ENCODE assay signal across 1 cellular context in the genomic region with DNA sequence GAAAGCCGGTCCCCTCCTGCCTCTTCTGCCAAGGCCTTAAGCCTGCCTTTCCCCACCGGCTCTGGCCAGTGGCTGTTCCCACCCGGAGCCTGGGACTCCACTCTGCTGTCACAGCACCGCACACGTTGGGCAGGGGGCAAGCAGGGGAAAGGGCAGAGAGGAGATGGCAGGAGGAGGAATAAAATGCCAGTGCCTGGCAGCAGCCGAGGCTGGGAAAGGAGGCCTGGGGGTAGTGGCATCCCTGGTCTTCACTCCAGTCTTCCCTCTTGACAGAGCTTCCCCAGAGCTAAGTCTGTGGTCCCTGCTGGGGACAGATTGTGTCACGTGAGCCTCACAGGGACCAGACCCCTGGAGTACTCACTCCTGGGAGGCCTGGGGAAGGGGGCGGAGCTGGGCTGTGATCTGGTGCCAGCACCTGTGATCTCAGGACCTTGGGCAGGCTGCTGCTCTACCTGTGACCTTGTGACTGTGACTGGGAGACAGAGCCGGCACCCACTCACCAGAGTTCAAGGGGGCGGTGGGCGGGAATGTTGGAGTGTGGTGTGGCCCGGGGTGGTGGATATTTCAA.
A peak's percentile ranks its signal among the peaks of the same experiment; 100 is the strongest.
TF ChIP-seq lines count a peak whose summit lies in the region.

No MANE protein-coding gene starts in this region.

TF ChIP-seq in HepG2, 621 proteins besides CTCF, POLR2A, EP300 and RAD21 (continued from another document and continues in another):
- TF ChIP-seq RFXAP (CRISPR knock-in tag; IDR thresholded peaks at IDR 0.05; ENCODE audit: borderline replicate concordance) (peak; percentile 89), POLR2AphosphoS2 (IDR thresholded peaks at IDR 0.05; ENCODE audit: low read depth, low read length) (no peak), ARID5B (CRISPR knock-in tag; IDR thresholded peaks at IDR 0.05) (peak; percentile 91), ARNT2 (CRISPR knock-in tag; IDR thresholded peaks at IDR 0.05; ENCODE audit: low read depth) (no peak), ZNF329 (CRISPR knock-in tag; IDR thresholded peaks at IDR 0.05; ENCODE audit: low read depth) (peak; percentile 69), ZKSCAN5 (CRISPR knock-in tag; IDR thresholded peaks at IDR 0.05) (0 out of 2 replicates have a peak, but pooled peaks have one; percentile 12), TEAD3 (CRISPR knock-in tag; optimal IDR thresholded peaks at IDR 0.05; ENCODE audit: borderline replicate concordance) (peak; percentile 69), ZBTB46 (CRISPR knock-in tag; IDR thresholded peaks at IDR 0.05; ENCODE audit: borderline replicate concordance) (0 out of 2 replicates have a peak, but pooled peaks have one; percentile 44), ZBTB20 (CRISPR knock-in tag; IDR thresholded peaks at IDR 0.05; ENCODE audit: borderline replicate concordance, low read depth) (peak; percentile 44; the same call in 1 of the 2 replicates), ZNF432 (CRISPR knock-in tag; IDR thresholded peaks at IDR 0.05; ENCODE audit: borderline replicate concordance) (no peak), ZBTB7B (CRISPR knock-in tag; IDR thresholded peaks at IDR 0.05) (peak; percentile 94), ONECUT2 (CRISPR knock-in tag; IDR thresholded peaks at IDR 0.05) (no peak), MAFG (CRISPR knock-in tag; IDR thresholded peaks at IDR 0.05) (no peak), MTA3 (CRISPR knock-in tag; IDR thresholded peaks at IDR 0.05) (peak; percentile 61; the same call in 1 of the 2 replicates), ZNF484 (CRISPR knock-in tag; IDR thresholded peaks at IDR 0.05; ENCODE audit: borderline replicate concordance, low read depth) (no peak), GZF1 (CRISPR knock-in tag; IDR thresholded peaks at IDR 0.05) (0 out of 2 replicates have a peak, but pooled peaks have one; percentile 23), FOSL2 (CRISPR knock-in tag; IDR thresholded peaks at IDR 0.05) (peak; percentile 83), ZNF460 (CRISPR knock-in tag; IDR thresholded peaks at IDR 0.05; ENCODE audit: borderline replicate concordance) (no peak), KAT7 (CRISPR knock-in tag; IDR thresholded peaks at IDR 0.05; ENCODE audit: borderline replicate concordance) (peak; percentile 48; the same call in 1 of the 2 replicates), ZC3H4 (CRISPR knock-in tag; IDR thresholded peaks at IDR 0.05; ENCODE audit: borderline replicate concordance) (peak; percentile 85; the same call in 1 of the 2 replicates), RCOR2 (CRISPR knock-in tag; IDR thresholded peaks at IDR 0.05) (peak; percentile 39; the same call in 1 of the 2 replicates), CSRNP1 (CRISPR knock-in tag; IDR thresholded peaks at IDR 0.05) (no peak), ZFP36L2 (CRISPR knock-in tag; IDR thresholded peaks at IDR 0.05) (no peak), ZSCAN25 (CRISPR knock-in tag; IDR thresholded peaks at IDR 0.05) (peak; percentile 91), ZNF557 (CRISPR knock-in tag; IDR thresholded peaks at IDR 0.05) (peak; percentile 82), MBNL3 (CRISPR knock-in tag; conservative IDR thresholded peaks at IDR 0.05) (no peak), MEIS2 (CRISPR knock-in tag; IDR thresholded peaks at IDR 0.05) (peak; percentile 88), TAF1 (CRISPR knock-in tag; IDR thresholded peaks at IDR 0.05) (peak; percentile 60), NR2F6 (IDR thresholded peaks at IDR 0.05) (peak; percentile 89), NR2F6 (CRISPR knock-in tag; IDR thresholded peaks at IDR 0.05) (peak; percentile 95), ZNF891 (CRISPR knock-in tag; IDR thresholded peaks at IDR 0.05) (peak; percentile 91), ISL2 (CRISPR knock-in tag; IDR thresholded peaks at IDR 0.05) (peak; percentile 92), ZSCAN9 (CRISPR knock-in tag; IDR thresholded peaks at IDR 0.05; ENCODE audit: borderline replicate concordance) (no peak), ZNF75D (CRISPR knock-in tag; IDR thresholded peaks at IDR 0.05; ENCODE audit: borderline replicate concordance) (no peak), ZNF598 (CRISPR knock-in tag; IDR thresholded peaks at IDR 0.05; ENCODE audit: borderline replicate concordance) (0 out of 2 replicates have a peak, but pooled peaks have one; percentile 40), ZC3H13 (CRISPR knock-in tag; IDR thresholded peaks at IDR 0.05) (peak; percentile 56; the same call in 1 of the 2 replicates), ZNF816 (CRISPR knock-in tag; IDR thresholded peaks at IDR 0.05; ENCODE audit: borderline replicate concordance) (peak; percentile 71), ZNF367 (CRISPR knock-in tag; IDR thresholded peaks at IDR 0.05; ENCODE audit: borderline replicate concordance) (no peak), ARID2 (CRISPR knock-in tag; IDR thresholded peaks at IDR 0.05; ENCODE audit: borderline replicate concordance) (no peak), ZNF550 (CRISPR knock-in tag; IDR thresholded peaks at IDR 0.05; ENCODE audit: borderline replicate concordance) (peak; percentile 63; the same call in 1 of the 2 replicates), ZNF790 (CRISPR knock-in tag; IDR thresholded peaks at IDR 0.05; ENCODE audit: borderline replicate concordance) (no peak), ZNF142 (CRISPR knock-in tag; IDR thresholded peaks at IDR 0.05) (peak; percentile 44; the same call in 1 of the 2 replicates), ZNF430 (CRISPR knock-in tag; IDR thresholded peaks at IDR 0.05) (peak; percentile 87)
- TF ChIP-seq, protein P1, sequence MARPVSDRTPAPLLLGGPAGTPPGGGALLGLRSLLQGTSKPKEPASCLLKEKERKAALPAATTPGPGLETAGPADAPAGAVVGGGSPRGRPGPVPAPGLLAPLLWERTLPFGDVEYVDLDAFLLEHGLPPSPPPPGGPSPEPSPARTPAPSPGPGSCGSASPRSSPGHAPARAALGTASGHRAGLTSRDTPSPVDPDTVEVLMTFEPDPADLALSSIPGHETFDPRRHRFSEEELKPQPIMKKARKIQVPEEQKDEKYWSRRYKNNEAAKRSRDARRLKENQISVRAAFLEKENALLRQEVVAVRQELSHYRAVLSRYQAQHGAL (CRISPR knock-in tag; IDR thresholded peaks at IDR 0.05; ENCODE audit: not compliant biosample characterization), result peak; percentile 38
- TF ChIP-seq, protein P2, sequence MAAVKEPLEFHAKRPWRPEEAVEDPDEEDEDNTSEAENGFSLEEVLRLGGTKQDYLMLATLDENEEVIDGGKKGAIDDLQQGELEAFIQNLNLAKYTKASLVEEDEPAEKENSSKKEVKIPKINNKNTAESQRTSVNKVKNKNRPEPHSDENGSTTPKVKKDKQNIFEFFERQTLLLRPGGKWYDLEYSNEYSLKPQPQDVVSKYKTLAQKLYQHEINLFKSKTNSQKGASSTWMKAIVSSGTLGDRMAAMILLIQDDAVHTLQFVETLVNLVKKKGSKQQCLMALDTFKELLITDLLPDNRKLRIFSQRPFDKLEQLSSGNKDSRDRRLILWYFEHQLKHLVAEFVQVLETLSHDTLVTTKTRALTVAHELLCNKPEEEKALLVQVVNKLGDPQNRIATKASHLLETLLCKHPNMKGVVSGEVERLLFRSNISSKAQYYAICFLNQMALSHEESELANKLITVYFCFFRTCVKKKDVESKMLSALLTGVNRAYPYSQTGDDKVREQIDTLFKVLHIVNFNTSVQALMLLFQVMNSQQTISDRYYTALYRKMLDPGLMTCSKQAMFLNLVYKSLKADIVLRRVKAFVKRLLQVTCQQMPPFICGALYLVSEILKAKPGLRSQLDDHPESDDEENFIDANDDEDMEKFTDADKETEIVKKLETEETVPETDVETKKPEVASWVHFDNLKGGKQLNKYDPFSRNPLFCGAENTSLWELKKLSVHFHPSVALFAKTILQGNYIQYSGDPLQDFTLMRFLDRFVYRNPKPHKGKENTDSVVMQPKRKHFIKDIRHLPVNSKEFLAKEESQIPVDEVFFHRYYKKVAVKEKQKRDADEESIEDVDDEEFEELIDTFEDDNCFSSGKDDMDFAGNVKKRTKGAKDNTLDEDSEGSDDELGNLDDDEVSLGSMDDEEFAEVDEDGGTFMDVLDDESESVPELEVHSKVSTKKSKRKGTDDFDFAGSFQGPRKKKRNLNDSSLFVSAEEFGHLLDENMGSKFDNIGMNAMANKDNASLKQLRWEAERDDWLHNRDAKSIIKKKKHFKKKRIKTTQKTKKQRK (IDR thresholded peaks at IDR 0.05; ENCODE audit: low read length), result no peak
